ENCODE assay signal across 27 cellular contexts in the genomic region with DNA sequence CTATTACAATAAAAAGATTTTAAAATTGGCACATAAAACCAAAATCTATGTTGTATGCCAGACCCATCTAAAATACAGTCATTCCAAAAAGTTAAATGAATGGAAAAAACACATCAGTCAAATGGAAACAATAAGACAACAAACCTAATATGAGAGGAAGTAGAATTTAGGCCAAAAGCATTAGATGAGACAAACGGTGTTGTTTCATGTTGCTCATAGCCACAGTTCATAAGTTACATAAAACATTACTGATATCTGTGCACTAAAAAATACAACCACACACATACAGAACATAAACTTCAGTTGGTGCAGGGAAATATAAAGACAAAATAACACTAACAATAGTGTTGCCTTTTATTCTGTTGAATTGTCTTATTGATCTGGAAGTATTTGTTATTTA.
"Had no signal": no experiment of that assay in that cellular context is flagged by ENCODE, and none has a peak within 500 bp of the region (broad histone marks: within the 10 kb centered on the region; RNA-seq: fewer than 3 reads in every experiment).

No MANE protein-coding gene starts in this region.

- H3K27me3 ChIP-seq: breast epithelium, pancreas, uterus had no signal

- H3K36me3 ChIP-seq: breast epithelium, pancreas, prostate gland, uterus, WERI-Rb-1 had no signal

- ATAC-seq: activated CD8-positive, alpha-beta T cell treated with anti-CD3 and anti-CD28 coated beads for 36 hours; activated naive CD4-positive, alpha-beta T cell treated with anti-CD3 and anti-CD28 coated beads, Interleukin-2, amount 50 U/mL, for 72 hours; esophagus mucosa; naive thymus-derived CD8-positive, alpha-beta T cell; pancreas; sciatic nerve; stimulated activated effector memory CD8-positive, alpha-beta T cell treated with anti-CD3 and anti-CD28 coated beads, Interleukin-12 subunit alpha, Interleukin-12 subunit beta, amount 100 ng/mL, for 72 hours; stimulated activated naive CD8-positive, alpha-beta T cell treated with anti-CD3 and anti-CD28 coated beads, Interleukin-15, amount 100 ng/mL, for 72 hours had no signal

- H3K4me1 ChIP-seq: breast epithelium, pancreas, prostate gland, uterus had no signal

- DNase-seq: activated CD4-positive, alpha-beta T cell treated with anti-CD3 and anti-CD28 coated beads for 1 hour; activated CD4-positive, alpha-beta T cell treated with anti-CD3 and anti-CD28 coated beads, Interleukin-2, amount 10 ng/mL, durations not matched to agents 7 days and 5 days; activated CD8-positive, alpha-beta T cell treated with anti-CD3 and anti-CD28 coated beads for 36 hours; activated naive CD4-positive, alpha-beta T cell; activated T-cell treated with anti-CD3 and anti-CD28 coated beads, Interleukin-2, amount 50 U/mL, for 48 hours; central memory CD4-positive, alpha-beta T cell; endodermal cell; foreskin fibroblast; head of caudate nucleus; hypothalamus; midbrain; naive thymus-derived CD8-positive, alpha-beta T cell; nucleus accumbens; pancreas; retina; stimulated activated CD4-positive, alpha-beta T cell treated with anti-CD3 and anti-CD28 coated beads, Interleukin-4, amount 100 ng/mL, for 24 hours; stimulated activated naive CD8-positive, alpha-beta T cell treated with anti-CD3 and anti-CD28 coated beads, Interleukin-15, amount 100 ng/mL, for 72 hours; substantia nigra; uterus; WERI-Rb-1 had no signal

- H3K9me3 ChIP-seq: breast epithelium, pancreas, prostate gland, uterus had no signal

- H3K4me3 ChIP-seq: breast epithelium, pancreas, prostate gland, skin epidermis, uterus had no signal

- H3K27ac ChIP-seq: breast epithelium, pancreas, prostate gland, skin epidermis, uterus, WERI-Rb-1 had no signal

- FAIRE-seq: pancreas had no signal
